In genomic region chr6:40977085-40977484, GRCh38 we compare ENCODE assay signal across 33 cellular contexts.
DNase-seq lines count a peak whose midpoint lies in the region; ATAC-seq, FAIRE-seq and TF ChIP-seq lines count a peak whose summit lies in the region.
"Had no signal": no experiment of that assay in that cellular context is flagged by ENCODE, and none has a peak within 500 bp of the region (broad histone marks: within the 10 kb centered on the region; RNA-seq: fewer than 3 reads in every experiment).

No MANE protein-coding gene starts in this region.

- TF ChIP-seq RAD21 in HepG2 (CRISPR knock-in tag; IDR thresholded peaks at IDR 0.05): no peak

- H3K27me3 ChIP-seq in HepG2 (ENCODE audit: control insufficient read depth in 1 of 2, insufficient read depth in 2 of 2, low read length in 2 of 2) (peaks cover 2 to 6% of the 10 kb centered on the region in 2 experiments; a peak in 4 of 5 replicates), right lobe of liver (no peaks in the 10 kb centered on the region), adrenal gland (no peaks in the 10 kb centered on the region)
- H3K27me3 ChIP-seq: BLaER1; BLaER1 treated with 17β-estradiol and CSF1 and Interleukin-3, amounts not matched to agents 10 nM and 100 nM had no signal

- H4K20me1 ChIP-seq in HepG2 (ENCODE audit: insufficient read depth, low read length): no peaks in the 10 kb centered on the region
- H4K20me1 ChIP-seq: BLaER1; BLaER1 treated with 17β-estradiol and CSF1 and Interleukin-3, amounts not matched to agents 10 nM and 100 nM had no signal

- no peaks in the 10 kb centered on the region for H3K36me3 ChIP-seq in HepG2 (replicated peaks in 1 of 2; ENCODE audit: control insufficient read depth in 1 of 2, insufficient read depth in 2 of 2, low read length in 2 of 2)
- H3K36me3 ChIP-seq in right lobe of liver: no peaks in the 10 kb centered on the region
- no peaks in the 10 kb centered on the region for H3K36me3 ChIP-seq in HEK293 (ENCODE audit: control insufficient read depth in 2 of 2, insufficient read depth in 1 of 2, low read length in 2 of 2)
- no peaks in the 10 kb centered on the region for H3K36me3 ChIP-seq in adrenal gland (replicated peaks in 1 of 2)
- H3K36me3 ChIP-seq: BE2C; BLaER1; BLaER1 treated with 17β-estradiol and CSF1 and Interleukin-3, amounts not matched to agents 10 nM and 100 nM had no signal

- WGBS in HepG2 (ENCODE audit: low lambda C conversion rate): 39% methylated on average over 4 of the region's 4 CpGs
- WGBS in right lobe of liver (ENCODE audit: insufficient coverage, low coverage, low lambda C conversion rate, missing lambda C conversion rate): 58% methylated on average over 3 of the region's 4 CpGs
- WGBS in adrenal gland, 4 donors: 88 to 94% (median 92%) methylated on average over 4 of the region's 4 CpGs

- H3K9ac ChIP-seq in HepG2 (ENCODE audit: insufficient read depth, low read depth, low read length): no peak overlapping the region
- H3K9ac ChIP-seq: BLaER1; BLaER1 treated with 17β-estradiol and CSF1 and Interleukin-3, amounts not matched to agents 10 nM and 100 nM had no signal

- no peak overlapping the region for H2AFZ ChIP-seq in HepG2 (ENCODE audit: low read length)

- no TSS peak for BruUV-seq in HepG2 (replicated peaks; lab: Mats Ljungman, UMichigan)

- DNase-seq in HepG2 (ENCODE audit: low spot score): no peak
- DNase-seq in right lobe of liver: no peak
- DNase-seq in urothelium cell line (ENCODE audit: low spot score): no peak
- no peak for DNase-seq in adrenal gland
- no peak for DNase-seq in KBM-7
- DNase-seq: 8988T; ACHN; AML-193; BE2C; C1 segment of cervical spinal cord; Caco-2; Calu3; CD4-positive, alpha-beta memory T cell; CD4-positive, alpha-beta T cell; CD4-positive, CD25-positive, alpha-beta regulatory T cell; CD8-positive, alpha-beta memory T cell; CD8-positive, alpha-beta T cell; COR-L47; DMS 273 treated with DMSO at 0.1 percent for 48 hours; DMS153; DMS53; DMS79; DMS79 treated with DMSO at 0.1 percent for 48 hours; DND-41; EL had no signal

- H3K27ac ChIP-seq in HepG2 (ENCODE audit: extremely low read length, insufficient read depth, low read length) (no peak overlapping the region), right lobe of liver (no peak overlapping the region), HEK293 (ENCODE audit: extremely low read depth, low read depth, low read length) (no peak overlapping the region), adrenal gland (no peak overlapping the region)
- H3K27ac ChIP-seq: 22Rv1; A549; BLaER1; BLaER1 treated with 17β-estradiol and CSF1 and Interleukin-3, amounts not matched to agents 10 nM and 100 nM; C4-2B had no signal

- FAIRE-seq in HepG2 (lab: Jason Lieb, UNC) (no peak), urothelium cell line (lab: Jason Lieb, UNC) (peak; percentile 30)
- FAIRE-seq: A204.1, A549, D721Med had no signal

- H3K9me3 ChIP-seq in HepG2 (ENCODE audit: low read length) (no peaks in the 10 kb centered on the region), right lobe of liver (no peaks in the 10 kb centered on the region), HEK293 (ENCODE audit: control insufficient read depth, insufficient read depth, low read depth, low read length) (no peaks in the 10 kb centered on the region), adrenal gland (replicated peaks in 1 of 3) (no peaks in the 10 kb centered on the region)
- H3K9me3 ChIP-seq: BE2C, Caco-2 had no signal

- intact Hi-C loops in HepG2 (cut with micrococcal nuclease; ENCODE audit: unreplicated experiment) (no loop called here), right lobe of liver (cut with DNase I) (no loop called here), adrenal gland (cut with DNase I) (no loop called here)

- TF ChIP-seq POLR2A in HepG2 (IDR thresholded peaks at IDR 0.05; ENCODE audit: insufficient read depth in 1 of 2, low read depth in 2 of 2, low read length in 2 of 2) (no peak), right lobe of liver (IDR thresholded peaks at IDR 0.05) (no peak), adrenal gland (IDR thresholded peaks at IDR 0.05) (no peak)

- CTCF ChIA-PET in HepG2 (lab: Yijun Ruan, JAX; ENCODE audit: low intra/inter-chr PET ratio, low total read pairs): no interaction called here
- CTCF ChIA-PET in HEK293 (lab: Yijun Ruan, JAX): interaction anchor here (0.7 kb wide), 1 partner anchor 14 kb away, joined by 3 read pairs; no protein-coding TSS in a partner anchor

- TF ChIP-seq CTCF in HepG2 (CRISPR knock-in tag; IDR thresholded peaks at IDR 0.05): no peak
- TF ChIP-seq CTCF in right lobe of liver (IDR thresholded peaks at IDR 0.05): no peak
- TF ChIP-seq CTCF in HEK293 (tag by site-specific recombination; IDR thresholded peaks at IDR 0.05): no peak
- no peak for TF ChIP-seq CTCF in adrenal gland (IDR thresholded peaks at IDR 0.05)

- ATAC-seq in HepG2 (no peak), right lobe of liver (no peak)
- ATAC-seq: A549; CD8-positive, alpha-beta T cell had no signal

- in situ Hi-C loops in HepG2 (cut with HindIII; ENCODE audit: extremely low pct_ligation_motif_present, low pct_unique_long_range_greater_than_20kb): no loop called here
- in situ Hi-C loops in KBM-7 (cut with MboI; ENCODE audit: low pct_unique_long_range_greater_than_20kb, low sequenced_read_pairs): no loop called here

- H3K4me2 ChIP-seq in HepG2 (ENCODE audit: low read depth, low read length): no peak overlapping the region
- H3K4me2 ChIP-seq: A549; BLaER1; BLaER1 treated with 17β-estradiol and CSF1 and Interleukin-3, amounts not matched to agents 10 nM and 100 nM had no signal

- no peak for TF ChIP-seq EP300 in HepG2 (IDR thresholded peaks at IDR 0.05; ENCODE audit: low read depth in 2 of 2, low read length in 2 of 2)
- no peak for TF ChIP-seq EP300 in HepG2 (CRISPR knock-in tag; IDR thresholded peaks at IDR 0.05; ENCODE audit: borderline replicate concordance)

- no peaks in the 10 kb centered on the region for H3K79me2 ChIP-seq in HepG2 (ENCODE audit: insufficient read depth, low read length)

- H3K4me1 ChIP-seq in HepG2 (ENCODE audit: insufficient read depth, low read length): peaks cover 34% of the 10 kb centered on the region
- H3K4me1 ChIP-seq in right lobe of liver: no peaks in the 10 kb centered on the region
- no peaks in the 10 kb centered on the region for H3K4me1 ChIP-seq in HEK293 (ENCODE audit: control insufficient read depth, insufficient read depth, low read length)
- no peaks in the 10 kb centered on the region for H3K4me1 ChIP-seq in adrenal gland (replicated peaks in 1 of 2)
- H3K4me1 ChIP-seq: A549; BE2C; BLaER1; BLaER1 treated with 17β-estradiol and CSF1 and Interleukin-3, amounts not matched to agents 10 nM and 100 nM; Caco-2 had no signal

- POLR2A ChIA-PET in HepG2 (lab: Yijun Ruan, JAX): no interaction called here
- POLR2A ChIA-PET in HEK293 (lab: Yijun Ruan, JAX): no interaction called here

- no peak overlapping the region for H3K4me3 ChIP-seq in HepG2 (replicated peaks in 1 of 3; ENCODE audit: insufficient read depth in 1 of 3, low read depth in 2 of 3, low read length in 3 of 3)
- no peak overlapping the region for H3K4me3 ChIP-seq in right lobe of liver
- H3K4me3 ChIP-seq in HEK293 (ENCODE audit: low read depth, low read length): no peak overlapping the region
- H3K4me3 ChIP-seq in adrenal gland: no peak overlapping the region
- H3K4me3 ChIP-seq: A549; BLaER1; BLaER1 treated with 17β-estradiol and CSF1 and Interleukin-3, amounts not matched to agents 10 nM and 100 nM had no signal

TF ChIP-seq in HepG2, 621 proteins besides CTCF, POLR2A, EP300 and RAD21 (continues in another document):
- TF ChIP-seq ZNF468 (CRISPR knock-in tag; IDR thresholded peaks at IDR 0.05): no peak
- no peak for TF ChIP-seq TRIM22 (IDR thresholded peaks at IDR 0.05)
- no peak for TF ChIP-seq ISX (CRISPR knock-in tag; conservative IDR thresholded peaks at IDR 0.05)
- peak; percentile 58; the same call in 1 of the 2 replicates for TF ChIP-seq CREB1 (IDR thresholded peaks at IDR 0.05)
- TF ChIP-seq CREB1 (CRISPR knock-in tag; IDR thresholded peaks at IDR 0.05): no peak
- 0 out of 2 replicates have a peak, but pooled peaks have one; percentile 23 for TF ChIP-seq ATF7 (IDR thresholded peaks at IDR 0.05)
- no peak for TF ChIP-seq ATF7 (CRISPR knock-in tag; IDR thresholded peaks at IDR 0.05)
- no peak for TF ChIP-seq TOE1 (CRISPR knock-in tag; IDR thresholded peaks at IDR 0.05)

TF ChIP-seq in HEK293, 187 proteins besides CTCF, POLR2A, EP300 and RAD21:
- TF ChIP-seq ZNF558 (tag by site-specific recombination; IDR thresholded peaks at IDR 0.05) (peak; percentile 88), ZNF18 (tag by site-specific recombination; IDR thresholded peaks at IDR 0.05) (no peak)

Comparison
In these comparisons a context has a peak if more than half of its experiments do, and no peak if none do; other contexts are left out.
1. Of the 63 proteins assayed by ChIP-seq in both HepG2 and HEK293: peak only in HepG2: none; only in HEK293: ZNF558; in both: none; in neither: 62.